7 cellular contexts compared by ENCODE assay signal in the genomic region with DNA sequence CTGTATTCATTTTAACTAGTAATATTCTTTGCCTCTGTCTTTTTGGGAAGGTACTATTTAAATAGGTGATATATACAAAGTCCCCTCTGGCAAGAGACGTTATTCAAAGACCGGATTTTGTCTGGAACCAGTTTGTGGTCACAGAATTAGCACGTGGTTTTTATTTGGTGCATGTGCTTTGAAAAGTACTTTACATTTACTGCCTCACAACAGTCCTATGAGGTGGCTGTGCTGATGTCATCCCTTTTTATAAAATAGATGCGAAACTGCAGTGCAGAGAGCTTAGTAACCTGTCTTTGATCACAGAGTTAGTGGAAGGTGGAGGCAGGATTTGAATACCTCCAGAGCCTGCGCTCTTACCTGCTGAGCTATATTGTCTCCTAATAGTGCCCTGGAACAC. TPM values are rescaled to one million over a fixed set of nuclear protein-coding genes. Genes with fewer than 3 reads are reported as not detected.
DNase-seq lines count a peak whose midpoint lies in the region; ATAC-seq and TF ChIP-seq lines count a peak whose summit lies in the region.

No MANE protein-coding gene starts in this region.

- TF ChIP-seq CTCF in OCI-LY3 (IDR thresholded peaks at IDR 0.05; ENCODE audit: low read depth, low read length) (no peak), epithelial cell of esophagus (IDR thresholded peaks at IDR 0.05; ENCODE audit: insufficient read depth, low read depth, low read length, missing control alignments) (no peak), upper lobe of right lung (IDR thresholded peaks at IDR 0.05) (no peak), coronary artery (IDR thresholded peaks at IDR 0.05) (no peak)

- H3K4me3 ChIP-seq in OCI-LY3 (ENCODE audit: low read length) = peak overlapping the region; percentile 12; the same call in 1 of the 2 replicates
- H3K4me3 ChIP-seq in epithelial cell of esophagus (ENCODE audit: low read length) = no peak overlapping the region
- no peak overlapping the region for H3K4me3 ChIP-seq in upper lobe of right lung
- H3K4me3 ChIP-seq in coronary artery = no peak overlapping the region

- peaks cover 40% of the 10 kb centered on the region for H4K20me1 ChIP-seq in OCI-LY3 (ENCODE audit: insufficient read depth, low read length)

- 0 out of 2 replicates have a peak overlapping the region, but pooled peaks have one; percentile 16 for H3K9ac ChIP-seq in OCI-LY3 (ENCODE audit: low read length)

- DNase-seq in epithelial cell of esophagus (ENCODE audit: low read depth) = peak; percentile 66
- DNase-seq in upper lobe of right lung = no peak
- no peak for DNase-seq in coronary artery (ENCODE audit: low spot score)
- no peak for DNase-seq in inferior parietal cortex (ENCODE audit: extremely low spot score)

- H3K9me3 ChIP-seq in OCI-LY3 (ENCODE audit: insufficient read depth, low read length) = no peaks in the 10 kb centered on the region
- no peaks in the 10 kb centered on the region for H3K9me3 ChIP-seq in upper lobe of right lung

- no peaks in the 10 kb centered on the region for H3K36me3 ChIP-seq in OCI-LY3 (replicated peaks; ENCODE audit: low read depth, low read length)
- no peaks in the 10 kb centered on the region for H3K36me3 ChIP-seq in upper lobe of right lung

- H3K27me3 ChIP-seq in OCI-LY3 (ENCODE audit: low read depth, low read length) (peaks cover 3% of the 10 kb centered on the region; the same call in 1 of the 2 replicates), upper lobe of right lung (no peaks in the 10 kb centered on the region)

- intact Hi-C loops in upper lobe of right lung (cut with DNase I) = no loop called here

- H3K4me2 ChIP-seq in OCI-LY3 (ENCODE audit: low read length) = peak overlapping the region; percentile 91

- H3K27ac ChIP-seq in OCI-LY3 (ENCODE audit: low read length) = no peak overlapping the region; the same call in 1 of the 2 replicates
- H3K27ac ChIP-seq in upper lobe of right lung = peak overlapping the region; percentile 17
- no peak overlapping the region for H3K27ac ChIP-seq in coronary artery

- peaks cover 74% of the 10 kb centered on the region for H3K4me1 ChIP-seq in OCI-LY3 (ENCODE audit: low read length)
- H3K4me1 ChIP-seq in upper lobe of right lung = peaks cover 60% of the 10 kb centered on the region

- no peak overlapping the region for H2AFZ ChIP-seq in OCI-LY3 (ENCODE audit: low read depth, low read length)

- peaks cover 61% of the 10 kb centered on the region for H3K79me2 ChIP-seq in OCI-LY3 (ENCODE audit: low read length)

- ATAC-seq in GM18870 (IDR thresholded peaks at IDR 0.05; ENCODE audit: unreplicated experiment) (peak; percentile 50), HG02571 (IDR thresholded peaks at IDR 0.05; ENCODE audit: unreplicated experiment) (peak; percentile 43), upper lobe of right lung (no peak)

RNA-seq across cellular contexts. Expression of a gene that starts 4.0 kb away (rescaled TPM):
- 62.9 TPM for total RNA-seq in upper lobe of right lung
